ENCODE assay signal across 8 cellular contexts in the genomic region with DNA sequence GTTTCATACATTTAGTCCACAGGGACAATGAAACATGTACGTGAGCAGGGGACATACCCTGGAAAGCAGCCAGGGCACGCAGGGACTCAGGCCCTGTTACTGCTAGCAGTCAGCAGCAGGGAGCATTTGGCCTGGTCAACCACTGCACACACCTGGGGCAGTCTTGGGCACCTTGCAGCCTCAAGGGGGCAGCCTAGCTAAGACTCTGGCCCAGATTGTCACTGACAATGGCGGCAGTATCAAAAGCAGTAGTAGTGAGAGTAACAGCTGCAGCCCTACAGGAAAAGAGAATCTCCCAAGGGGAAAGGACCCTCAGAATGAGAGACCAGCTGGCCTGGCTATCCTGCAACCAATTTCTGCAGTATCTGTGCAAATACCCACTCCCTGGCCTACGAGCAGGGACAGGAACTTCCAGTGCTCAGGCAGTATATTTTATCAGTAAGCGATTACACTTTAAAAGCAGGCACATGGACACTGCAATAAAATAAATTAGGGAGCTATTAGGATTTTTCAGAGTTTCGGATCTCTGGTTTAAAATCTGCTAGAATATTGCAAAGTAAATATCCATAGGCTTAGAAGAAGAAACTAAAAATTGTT.
DNase-seq lines count a peak whose midpoint lies in the region; ATAC-seq and TF ChIP-seq lines count a peak whose summit lies in the region.

No MANE protein-coding gene starts in this region.

- ATAC-seq in HG02642 (IDR thresholded peaks at IDR 0.05; ENCODE audit: poor library complexity, unreplicated experiment) (peak; percentile 100), left colon (peak; percentile 96)

- peak; percentile 89 for TF ChIP-seq CTCF in VCaP (conservative IDR thresholded peaks at IDR 0.05)
- TF ChIP-seq CTCF in breast epithelium (IDR thresholded peaks at IDR 0.05), result peak in 1 of 3 donors; percentile 41

- intact Hi-C loops in breast epithelium (cut with DNase I; ENCODE audit: low total_unique reads), result no loop called here
- intact Hi-C loops in left colon (cut with DNase I, micrococcal nuclease), result loop anchor here in 1 of 2 donors (10.0 kb wide), 1 partner anchor 228 kb away; no protein-coding TSS in a partner anchor

- no peaks in the 10 kb centered on the region for H3K9me3 ChIP-seq in breast epithelium

- H3K4me1 ChIP-seq in breast epithelium, result no peaks in the 10 kb centered on the region

- no peak overlapping the region for H3K4me3 ChIP-seq in breast epithelium

- peak; percentile 21 to 54 (median 24) for DNase-seq in NCI-H1417 (lab: John Stamatoyannopoulos, UW)
- DNase-seq in NCI-H1417 treated with DMSO at 0.1 percent for 48 hours (lab: John Stamatoyannopoulos, UW), result no peak
- DNase-seq in NCI-H1092 (lab: John Stamatoyannopoulos, UW), result peak; percentile 61
- peak; percentile 26 to 57 for DNase-seq in breast epithelium (ENCODE audit: low spot score in 2 of 2)
- DNase-seq in left colon, result peak; percentile 43 to 76
- peak in 2 of 3 donors; percentile 9 to 39 for DNase-seq in stimulated activated CD4-positive, alpha-beta T cell treated with anti-CD3 and anti-CD28 coated beads, TNF-alpha, amount 100 ng/mL, for 1 hour (ENCODE audit: low read depth in 3 of 3, low spot score in 1 of 3)

- H3K27me3 ChIP-seq in breast epithelium, result no peaks in the 10 kb centered on the region

- no peak for TF ChIP-seq POLR2A in breast epithelium (IDR thresholded peaks at IDR 0.05)

- H3K36me3 ChIP-seq in breast epithelium, result no peaks in the 10 kb centered on the region

- H3K27ac ChIP-seq in VCaP (peak overlapping the region; percentile 47), breast epithelium (peak overlapping the region in 1 of 2 donors; percentile 54)
